8 cellular contexts compared by ENCODE assay signal in genomic region chr17:17783825-17784598, GRCh38. TPM values are rescaled to one million over a fixed set of nuclear protein-coding genes. Genes with fewer than 3 reads are reported as not detected.
A peak's percentile ranks its signal among the peaks of the same experiment; 100 is the strongest.
DNase-seq lines count a peak whose midpoint lies in the region; ATAC-seq and TF ChIP-seq lines count a peak whose summit lies in the region.

No MANE protein-coding gene starts in this region.

- H3K9me3 ChIP-seq in BE2C, result no peaks in the 10 kb centered on the region
- no peaks in the 10 kb centered on the region for H3K9me3 ChIP-seq in NT2/D1 (ENCODE audit: insufficient read depth, low read length)
- H3K9me3 ChIP-seq in left lung, result no peaks in the 10 kb centered on the region

- ATAC-seq in left lung (peak; percentile 7), GM19324 (IDR thresholded peaks at IDR 0.05; ENCODE audit: low FRiP score, unreplicated experiment) (no peak)
- peak; percentile 31 to 33 for ATAC-seq in stimulated activated naive B cell treated with anti-CD40 and anti-IgM and Interleukin-4, amounts not matched to agents 10 μg/mL and 1 μg/mL and 100 μg/mL, for 72 hours (replicated peaks)

- H3K36me3 ChIP-seq in BE2C (no peaks in the 10 kb centered on the region), H7 (replicated peaks; ENCODE audit: control insufficient read depth, insufficient read depth, low read length) (no peaks in the 10 kb centered on the region), NT2/D1 (ENCODE audit: insufficient read depth, insufficient read length, low read length) (no peaks in the 10 kb centered on the region), left lung (no peaks in the 10 kb centered on the region)

- peak overlapping the region; percentile 76 for H3K9ac ChIP-seq in NT2/D1 (ENCODE audit: insufficient read length, low read depth)

- TF ChIP-seq CTCF in BE2C (IDR thresholded peaks at IDR 0.05; ENCODE audit: low read depth, low read length), result no peak
- no peak for TF ChIP-seq CTCF in left lung (IDR thresholded peaks at IDR 0.05)

- peaks cover 38% of the 10 kb centered on the region for H3K4me1 ChIP-seq in BE2C
- H3K4me1 ChIP-seq in NT2/D1 (ENCODE audit: insufficient read depth, insufficient read length), result peaks cover 36% of the 10 kb centered on the region
- H3K4me1 ChIP-seq in left lung, result peaks cover 24 to 49% of the 10 kb centered on the region in 2 donors

- H3K27ac ChIP-seq in left lung, result peak overlapping the region; percentile 1 to 48

- no peaks in the 10 kb centered on the region for H3K36me3 Mint-ChIP-seq in stimulated activated naive B cell treated with anti-CD40 and anti-IgM and Interleukin-4, amounts not matched to agents 10 μg/mL and 1 μg/mL and 100 μg/mL, for 72 hours

- intact Hi-C loops in left lung (cut with DNase I), result no loop called here

- no peaks in the 10 kb centered on the region for H3K27me3 ChIP-seq in BE2C
- H3K27me3 ChIP-seq in H7 (ENCODE audit: control insufficient read depth, insufficient read depth, low read length), result peaks cover 12% of the 10 kb centered on the region; the same call in 1 of the 2 replicates
- no peaks in the 10 kb centered on the region for H3K27me3 ChIP-seq in NT2/D1 (ENCODE audit: insufficient read depth, insufficient read length)
- peaks cover 0 to 40% of the 10 kb centered on the region in 2 donors for H3K27me3 ChIP-seq in left lung

- H3K27ac Mint-ChIP-seq in stimulated activated naive B cell treated with anti-CD40 and anti-IgM and Interleukin-4, amounts not matched to agents 10 μg/mL and 1 μg/mL and 100 μg/mL, for 72 hours, result peak overlapping the region; percentile 83

- H3K27me3 Mint-ChIP-seq in stimulated activated naive B cell treated with anti-CD40 and anti-IgM and Interleukin-4, amounts not matched to agents 10 μg/mL and 1 μg/mL and 100 μg/mL, for 72 hours, result peaks cover 4 to 10% of the 10 kb centered on the region in 2 donors

- H3K9me3 Mint-ChIP-seq in stimulated activated naive B cell treated with anti-CD40 and anti-IgM and Interleukin-4, amounts not matched to agents 10 μg/mL and 1 μg/mL and 100 μg/mL, for 72 hours, result no peaks in the 10 kb centered on the region

- DNase-seq in BE2C (peak; percentile 28), H7 (peak; percentile 79), NT2/D1 (ENCODE audit: low read depth, low spot score) (no peak), cerebellar cortex (ENCODE audit: low spot score) (peak; percentile 61), left lung (no peak), NCI-H226 (no peak)
- DNase-seq in stimulated activated naive B cell treated with anti-CD40 and anti-IgM and Interleukin-4, amounts not matched to agents 10 μg/mL and 1 μg/mL and 100 μg/mL, for 72 hours, result peak; percentile 44

- H3K4me3 ChIP-seq in BE2C (ENCODE audit: low read depth, low read length) (peak overlapping the region; percentile 58), H7 (ENCODE audit: insufficient read depth, low read depth, low read length) (peak overlapping the region; percentile 89), NT2/D1 (ENCODE audit: insufficient read length, low read depth) (peak overlapping the region; percentile 32), left lung (peak overlapping the region; percentile 41 to 44)

- peaks cover 25 to 48% of the 10 kb centered on the region in 2 donors for H3K4me1 Mint-ChIP-seq in stimulated activated naive B cell treated with anti-CD40 and anti-IgM and Interleukin-4, amounts not matched to agents 10 μg/mL and 1 μg/mL and 100 μg/mL, for 72 hours

- peak overlapping the region; percentile 74 to 81 for H3K4me3 Mint-ChIP-seq in stimulated activated naive B cell treated with anti-CD40 and anti-IgM and Interleukin-4, amounts not matched to agents 10 μg/mL and 1 μg/mL and 100 μg/mL, for 72 hours

RNA-seq across cellular contexts. Expression of gene SREBF1, which starts 52.8 kb away (rescaled TPM):
- polyA plus RNA-seq in BE2C (2012; ENCODE audit: insufficient read depth, insufficient read length, low read depth), result 73.2 TPM
- total RNA-seq in H7 (2014; rRNA removed; shearing (Covaris generic)), result 34.2 and 43.6 TPM in 2 replicates
- 100 to 1,000 TPM; 112 to 122 TPM for total RNA-seq in left lung

Comparison
In these comparisons a context has a peak if more than half of its experiments do, and no peak if none do; other contexts are left out.
1. DNase-seq: peak in BE2C (single experiment), H7 (single experiment), cerebellar cortex (single experiment) and stimulated activated naive B cell treated with anti-CD40 and anti-IgM and Interleukin-4, amounts not matched to agents 10 μg/mL and 1 μg/mL and 100 μg/mL, for 72 hours (single experiment); none in NT2/D1 (single experiment), left lung (0 of 2) and NCI-H226 (single experiment).
2. H3K4me3 ChIP-seq: peak in every context shown above with its lines; median percentile 89 in H7; 58 in BE2C; 42 in left lung; 32 in NT2/D1.